In genomic region chr11:67504950-67505561, GRCh38 we compare ENCODE assay signal across 8 cellular contexts. TPM values are rescaled to one million over a fixed set of nuclear protein-coding genes. Genes with fewer than 3 reads are reported as not detected.
A peak's percentile ranks its signal among the peaks of the same experiment; 100 is the strongest.
DNase-seq lines count a peak whose midpoint lies in the region; ATAC-seq, FAIRE-seq and TF ChIP-seq lines count a peak whose summit lies in the region.

PITPNM1 (minus strand) TSS chr11:67505363; CDS start chr11:67504180, 1,183 bp downstream.

- TF ChIP-seq CTCF in D721Med (IDR thresholded peaks at IDR 0.05; ENCODE audit: insufficient read depth, missing control alignments) (no peak), heart right ventricle (IDR thresholded peaks at IDR 0.05) (no peak), progenitor cell of endocrine pancreas (IDR thresholded peaks at IDR 0.05; ENCODE audit: unreplicated experiment) (no peak)

- H3K4me3 ChIP-seq in adipocyte (ENCODE audit: low read length) (peak within 1 kb of the TSS; percentile 84), heart right ventricle (peak within 1 kb of the TSS; percentile 60 to 96 (median 78))

- H3K9me3 ChIP-seq in adipocyte (ENCODE audit: control insufficient read depth, low read length): no peaks in the 10 kb centered on the region
- H3K9me3 ChIP-seq in heart right ventricle: no peaks in the 10 kb centered on the region

- no peaks in the 10 kb centered on the region for H3K9me3 Mint-ChIP-seq in progenitor cell of endocrine pancreas (ENCODE audit: low read depth)

- intact Hi-C loops in heart right ventricle (cut with DNase I): loop anchor here in 6 of 10 donors (1.0 to 10.0 kb wide), 10 partner anchors 36 to 153 kb away; partner anchors contain the start of genes PPP1CA (in 4 of the 6), TBC1D10C (in 4 of the 6), TMEM134 (in 3 of the 6) and GSTP1 (in 2 of the 6)

- ATAC-seq in heart right ventricle (peak; percentile 49 to 70 (median 58)), HG02678 (IDR thresholded peaks at IDR 0.05; ENCODE audit: unreplicated experiment) (no peak), GM18867 (IDR thresholded peaks at IDR 0.05; ENCODE audit: unreplicated experiment) (no peak)

- DNase-seq in D721Med (ENCODE audit: insufficient read length, low spot score) (peak; percentile 34), HK-2 (ENCODE audit: unreplicated experiment) (peak; percentile 61), SKM-1 treated with dmso at 0.1 percent for 144 hours (lab: John Stamatoyannopoulos, UW; ENCODE audit: unreplicated experiment) (peak; percentile 65), adipocyte (ENCODE audit: low read depth) (peak; percentile 85), heart right ventricle (peak; percentile 78 to 87), progenitor cell of endocrine pancreas (ENCODE audit: low spot score, unreplicated experiment) (peak; percentile 47)

- H3K27me3 ChIP-seq in adipocyte (replicated peaks; ENCODE audit: control insufficient read depth, insufficient read depth, low read length) (no peaks in the 10 kb centered on the region), heart right ventricle (no peaks in the 10 kb centered on the region)

- H3K27ac ChIP-seq in heart right ventricle: peak within 1 kb of the TSS; percentile 82 to 100 (median 98)

- 1 to 2% methylated on average over 46 to 56 of the region's 58 CpGs for WGBS in heart right ventricle, 2 donors

- H3K4me1 ChIP-seq in adipocyte (ENCODE audit: control insufficient read depth, insufficient read depth, low read length): peaks cover 31% of the 10 kb centered on the region
- peaks cover 17 to 53% (median 42%) of the 10 kb centered on the region in 9 donors for H3K4me1 ChIP-seq in heart right ventricle

- FAIRE-seq in D721Med (lab: Jason Lieb, UNC): no peak

- H3K27me3 Mint-ChIP-seq in progenitor cell of endocrine pancreas: peaks cover 7% of the 10 kb centered on the region

- H3K9ac ChIP-seq in adipocyte (ENCODE audit: low read length): peak within 1 kb of the TSS; percentile 90

- H3K36me3 ChIP-seq in adipocyte (ENCODE audit: control insufficient read depth, insufficient read depth, low read length, severe bottlenecking): no peaks in the 10 kb centered on the region
- H3K36me3 ChIP-seq in heart right ventricle: peaks cover 0 to 37% (median 8%) of the 10 kb centered on the region in 9 donors

- H3K27ac Mint-ChIP-seq in progenitor cell of endocrine pancreas: peak within 1 kb of the TSS; percentile 90

- H3K4me3 Mint-ChIP-seq in progenitor cell of endocrine pancreas (ENCODE audit: low read depth): peak within 1 kb of the TSS; percentile 81

- peaks cover 25% of the 10 kb centered on the region for H3K4me1 Mint-ChIP-seq in progenitor cell of endocrine pancreas (ENCODE audit: low read depth)

- peaks cover 9% of the 10 kb centered on the region for H3K36me3 Mint-ChIP-seq in progenitor cell of endocrine pancreas (ENCODE audit: insufficient read depth)

RNA-seq across cellular contexts. Expression of gene PITPNM1, which starts in this region (rescaled TPM):
- total RNA-seq in heart right ventricle: 10 to 100 TPM; 21.3 to 68.9 (median 28.8) TPM
- polyA plus RNA-seq in heart right ventricle: 10 to 100 TPM; 24.9 to 40.1 TPM
- total RNA-seq in progenitor cell of endocrine pancreas: 67.9 and 76.3 TPM in 2 replicates

Comparison
In these comparisons a context has a peak if more than half of its experiments do, and no peak if none do; other contexts are left out.
1. DNase-seq: peak in every context shown above with its lines; median percentile 85 in adipocyte; 82 in heart right ventricle; 65 in SKM-1 treated with dmso at 0.1 percent for 144 hours; 61 in HK-2; 47 in progenitor cell of endocrine pancreas; 34 in D721Med.
2. ATAC-seq: peak in heart right ventricle (8 of 8); none in HG02678 (single experiment) and GM18867 (single experiment).